Comparison of ENCODE assay signal across 1 cellular context in the genomic region with DNA sequence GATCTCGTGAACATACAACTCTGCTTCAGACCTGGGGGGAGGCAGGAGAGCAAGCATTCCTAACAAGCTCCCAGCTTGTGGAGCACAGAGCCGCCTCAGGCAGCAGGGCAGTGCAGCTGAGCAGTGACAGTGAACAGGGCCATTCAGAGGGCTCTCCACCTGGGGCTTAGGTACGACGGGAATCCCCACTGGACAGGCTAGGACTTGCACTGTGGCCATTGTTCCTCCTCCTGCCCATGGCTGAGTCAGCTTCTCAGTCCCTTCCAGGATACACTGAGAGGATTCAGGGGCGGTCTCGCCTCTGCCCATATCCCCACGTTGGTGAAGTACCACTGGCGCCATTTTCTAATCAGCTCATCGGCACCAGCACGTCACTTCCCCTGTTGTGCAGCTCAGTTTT.
A peak's percentile ranks its signal among the peaks of the same experiment; 100 is the strongest.
TF ChIP-seq lines count a peak whose summit lies in the region.

No MANE protein-coding gene starts in this region.

TF ChIP-seq in GM23338, 12 proteins besides CTCF, POLR2A, EP300 and RAD21 (continued from another document):
- TF ChIP-seq ZNF462 (CRISPR knock-in tag; IDR thresholded peaks at IDR 0.05), result peak; percentile 62
